4 cellular contexts compared by ENCODE assay signal in the genomic region with DNA sequence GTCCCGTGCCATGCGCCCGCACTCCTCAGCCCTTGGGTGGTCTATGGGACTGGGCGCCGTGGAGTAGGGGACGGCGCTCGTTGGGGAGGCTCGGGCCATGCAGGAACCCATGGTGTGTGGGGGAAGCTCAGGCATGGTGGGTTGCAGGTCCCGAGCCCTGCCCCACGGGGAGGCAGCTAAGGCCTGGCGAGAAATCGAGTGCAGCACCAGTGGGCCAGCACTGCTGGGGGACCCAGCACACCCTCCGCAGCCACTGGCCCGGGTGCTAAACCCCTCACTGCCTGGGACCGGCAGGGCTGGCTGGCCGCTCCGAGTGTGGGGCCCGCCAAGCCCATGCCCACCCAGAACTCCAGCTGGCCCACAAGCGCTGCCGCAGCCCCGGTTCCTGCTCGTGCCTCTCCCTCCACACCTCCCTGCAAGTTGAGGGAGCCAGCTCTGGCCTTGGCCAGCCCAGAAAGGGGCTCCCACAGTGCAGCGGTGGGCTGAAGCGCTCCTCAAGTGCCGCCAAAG. TPM values are rescaled to one million over a fixed set of nuclear protein-coding genes. Genes with fewer than 3 reads are reported as not detected.
"Had no signal": no experiment of that assay in that cellular context is flagged by ENCODE, and none has a peak within 500 bp of the region (broad histone marks: within the 10 kb centered on the region; RNA-seq: fewer than 3 reads in every experiment).

No MANE protein-coding gene starts in this region.

RNA-seq across cellular contexts. Expression of a gene that starts 38.8 kb away (rescaled TPM):
- polyA plus RNA-seq: naive thymus-derived CD4-positive, alpha-beta T cell; naive thymus-derived CD8-positive, alpha-beta T cell; neural cell had no signal

RNA-seq across cellular contexts. Expression of a gene that starts 45.4 kb away (rescaled TPM):
- polyA plus RNA-seq: neural cell, smooth muscle cell had no signal
